ENCODE assay signal across 8 cellular contexts in genomic region chr3:9028134-9028533, GRCh38.
DNase-seq lines count a peak whose midpoint lies in the region; ATAC-seq and TF ChIP-seq lines count a peak whose summit lies in the region.

No MANE protein-coding gene starts in this region.

- ATAC-seq in thoracic aorta (ENCODE audit: insufficient number of reproducible peaks, low FRiP score, low read depth) = peak; percentile 27
- no peak for ATAC-seq in HG03520 (IDR thresholded peaks at IDR 0.05; ENCODE audit: unreplicated experiment)
- ATAC-seq in GM18505 (IDR thresholded peaks at IDR 0.05; ENCODE audit: unreplicated experiment) = no peak

- no peaks in the 10 kb centered on the region for H3K36me3 ChIP-seq in thoracic aorta

- peaks cover 0 to 16% of the 10 kb centered on the region in 2 donors for H3K4me1 ChIP-seq in thoracic aorta (ENCODE audit: control insufficient read depth in 1 of 2, low read depth in 2 of 2)

- H3K27ac ChIP-seq in caudate nucleus (ENCODE audit: low read depth, low read length) (peak overlapping the region; percentile 72), thoracic aorta (no peak overlapping the region)

- H3K27me3 ChIP-seq in thoracic aorta (replicated peaks; ENCODE audit: insufficient read depth) = no peaks in the 10 kb centered on the region

- intact Hi-C loops in lower leg skin (cut with DNase I; ENCODE audit: low total_unique reads) = no loop called here

- H3K4me3 ChIP-seq in lower leg skin (ENCODE audit: low read depth, poor library complexity, severe bottlenecking) (no peak overlapping the region), thoracic aorta (no peak overlapping the region)

- H3K9me3 ChIP-seq in thoracic aorta = no peaks in the 10 kb centered on the region

- TF ChIP-seq POLR2A in lower leg skin (IDR thresholded peaks at IDR 0.05) (no peak), GM18505 (IDR thresholded peaks at IDR 0.05; ENCODE audit: borderline replicate concordance, extremely low read depth, insufficient read depth, insufficient read length) (no peak)

- DNase-seq in NCI-H1092 (lab: John Stamatoyannopoulos, UW) (peak; percentile 50), caudate nucleus (lab: John Stamatoyannopoulos, UW) (peak in 59 of 61 donors; percentile 16 to 91 (median 70)), lower leg skin (ENCODE audit: low spot score in 2 of 2) (peak; percentile 56 to 94), thoracic aorta (ENCODE audit: low spot score) (peak; percentile 13), NOMO-1 (lab: John Stamatoyannopoulos, UW; ENCODE audit: unreplicated experiment in 2 of 2) (no peak), NCI-H1436 (lab: John Stamatoyannopoulos, UW) (no peak)

- TF ChIP-seq CTCF in lower leg skin (IDR thresholded peaks at IDR 0.05) = no peak
- no peak for TF ChIP-seq CTCF in thoracic aorta (IDR thresholded peaks at IDR 0.05)

- 26 to 28% methylated on average over 5 of the region's 5 CpGs for WGBS in lower leg skin, 2 donors

Comparison
In these comparisons a context has a peak if more than half of its experiments do, and no peak if none do; other contexts are left out.
1. DNase-seq: peak in NCI-H1092 (single experiment), caudate nucleus (59 of 61), lower leg skin (2 of 2) and thoracic aorta (single experiment); none in NOMO-1 (0 of 2) and NCI-H1436 (single experiment).